In the genomic region with DNA sequence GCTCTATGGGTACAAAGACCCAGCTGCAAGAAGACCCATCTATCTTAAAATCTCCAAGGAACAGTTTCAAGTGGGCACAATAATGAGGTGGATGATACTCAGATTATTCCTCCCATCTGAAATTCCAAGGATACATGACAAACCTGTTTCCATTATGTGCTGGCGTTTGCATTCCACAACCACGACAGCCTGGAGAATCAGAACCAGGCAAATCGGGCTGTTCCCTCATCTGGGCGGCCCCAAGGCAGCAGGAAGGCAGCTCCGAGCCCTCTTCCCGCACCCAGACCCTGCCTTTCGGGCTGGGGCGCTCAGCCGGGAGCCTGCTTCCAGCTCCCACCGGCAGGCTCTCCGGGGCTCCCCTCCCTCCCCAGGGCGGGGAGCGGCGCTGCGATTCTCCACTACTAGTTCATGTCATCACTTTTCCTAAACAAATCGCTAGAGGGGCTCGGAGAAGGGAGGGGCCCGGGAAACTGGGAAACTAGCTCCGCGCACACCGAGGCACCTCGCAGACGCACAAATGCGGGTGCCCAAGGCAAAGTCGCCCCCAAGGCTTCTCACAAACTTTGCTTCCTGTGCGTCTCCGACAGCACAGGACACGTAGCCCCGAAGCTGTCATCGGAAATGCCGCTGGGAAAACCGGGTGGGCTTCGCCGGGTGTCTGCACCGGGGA, we compare ENCODE assay signal across 8 cellular contexts. TPM values are rescaled to one million over a fixed set of nuclear protein-coding genes. Genes with fewer than 3 reads are reported as not detected.
DNase-seq lines count a peak whose midpoint lies in the region; ATAC-seq and TF ChIP-seq lines count a peak whose summit lies in the region.

Gene MGLL (minus strand): TSS at position 350 of the 670 bp plus-strand sequence. CDS start 197 bp downstream, at position 153.

- peaks cover 58% of the 10 kb centered on the region for H3K27me3 ChIP-seq in neuron (ENCODE audit: insufficient read depth, low read length)

- no peak for TF ChIP-seq CTCF in activated CD8-positive, alpha-beta T cell treated with anti-CD3 and anti-CD28 coated beads for 36 hours (IDR thresholded peaks at IDR 0.05)

- DNase-seq in activated naive CD4-positive, alpha-beta T cell treated with anti-CD3 and anti-CD28 coated beads for 36 hours, result no peak
- DNase-seq in activated naive CD4-positive, alpha-beta T cell treated with Interleukin-2 at 50 U/mL for 16 hours, result no peak
- DNase-seq in HT1080 (ENCODE audit: low read depth) (no peak), glomerular endothelial cell (ENCODE audit: extremely low read depth, low read depth, low spot score) (no peak)
- DNase-seq in activated CD8-positive, alpha-beta T cell treated with anti-CD3 and anti-CD28 coated beads for 36 hours, result peak; percentile 33

- H3K27ac Mint-ChIP-seq in activated naive CD4-positive, alpha-beta T cell treated with anti-CD3 and anti-CD28 coated beads for 36 hours, result no peak within 1 kb of the TSS
- peak within 1 kb of the TSS; percentile 44 for H3K27ac Mint-ChIP-seq in activated CD8-positive, alpha-beta T cell treated with anti-CD3 and anti-CD28 coated beads for 36 hours

- peaks cover 59% of the 10 kb centered on the region for H3K27me3 Mint-ChIP-seq in activated naive CD4-positive, alpha-beta T cell treated with anti-CD3 and anti-CD28 coated beads for 36 hours (ENCODE audit: low read depth)
- H3K27me3 Mint-ChIP-seq in activated CD8-positive, alpha-beta T cell treated with anti-CD3 and anti-CD28 coated beads for 36 hours, result peaks cover 43% of the 10 kb centered on the region

- no peaks in the 10 kb centered on the region for H3K36me3 Mint-ChIP-seq in activated naive CD4-positive, alpha-beta T cell treated with anti-CD3 and anti-CD28 coated beads for 36 hours (ENCODE audit: low read depth)
- no peaks in the 10 kb centered on the region for H3K36me3 Mint-ChIP-seq in activated CD8-positive, alpha-beta T cell treated with anti-CD3 and anti-CD28 coated beads for 36 hours (ENCODE audit: low read depth)

- H2AFZ ChIP-seq in neuron (ENCODE audit: low read depth, low read length), result peak within 1 kb of the TSS; percentile 79

- H3K4me1 ChIP-seq in neuron (ENCODE audit: insufficient read depth, low read length), result peaks cover 5% of the 10 kb centered on the region

- intact Hi-C loops in activated naive CD4-positive, alpha-beta T cell treated with anti-CD3 and anti-CD28 coated beads for 36 hours (cut with micrococcal nuclease), result loop anchor here (10.0 kb wide), 1 partner anchor 248 kb away; no protein-coding TSS in a partner anchor
- intact Hi-C loops in activated CD8-positive, alpha-beta T cell treated with anti-CD3 and anti-CD28 coated beads for 36 hours (cut with micrococcal nuclease), result no loop called here

- H3K9me3 ChIP-seq in neuron (ENCODE audit: low read length), result no peaks in the 10 kb centered on the region

- peaks cover 4% of the 10 kb centered on the region for H3K4me1 Mint-ChIP-seq in activated naive CD4-positive, alpha-beta T cell treated with anti-CD3 and anti-CD28 coated beads for 36 hours (ENCODE audit: low read depth)
- peaks cover 7% of the 10 kb centered on the region for H3K4me1 Mint-ChIP-seq in activated CD8-positive, alpha-beta T cell treated with anti-CD3 and anti-CD28 coated beads for 36 hours (ENCODE audit: low read depth)

- CTCF ChIA-PET in activated naive CD4-positive, alpha-beta T cell treated with anti-CD3 and anti-CD28 coated beads for 36 hours (lab: Charles Lee), result no interaction called here
- CTCF ChIA-PET in activated CD8-positive, alpha-beta T cell treated with anti-CD3 and anti-CD28 coated beads for 36 hours (lab: Charles Lee), result interaction anchor here (0.9 kb wide), 1 partner anchor 10 kb away, joined by 3 read pairs; no protein-coding TSS in a partner anchor

- peak within 1 kb of the TSS; percentile 35 for H3K4me3 ChIP-seq in neuron (ENCODE audit: low read length)

- H3K4me3 Mint-ChIP-seq in activated naive CD4-positive, alpha-beta T cell treated with anti-CD3 and anti-CD28 coated beads for 36 hours, result peak within 1 kb of the TSS; percentile 68
- H3K4me3 Mint-ChIP-seq in activated CD8-positive, alpha-beta T cell treated with anti-CD3 and anti-CD28 coated beads for 36 hours, result peak within 1 kb of the TSS; percentile 78

- peak; percentile 58 for ATAC-seq in activated CD8-positive, alpha-beta T cell treated with anti-CD3 and anti-CD28 coated beads for 36 hours
- no peak for ATAC-seq in HG03469 (IDR thresholded peaks at IDR 0.05; ENCODE audit: unreplicated experiment)
- ATAC-seq in GM18868 (IDR thresholded peaks at IDR 0.05; ENCODE audit: unreplicated experiment), result no peak

- no peaks in the 10 kb centered on the region for H3K36me3 ChIP-seq in neuron (ENCODE audit: insufficient read depth, low read length)

- POLR2A ChIA-PET in activated CD8-positive, alpha-beta T cell treated with anti-CD3 and anti-CD28 coated beads for 36 hours (lab: Charles Lee), result interaction anchor here (1.6 kb wide), 1 partner anchor 12 kb away, joined by 4 read pairs; no protein-coding TSS in a partner anchor

- H3K9me3 Mint-ChIP-seq in activated naive CD4-positive, alpha-beta T cell treated with anti-CD3 and anti-CD28 coated beads for 36 hours, result peaks cover 2% of the 10 kb centered on the region
- peaks cover 1% of the 10 kb centered on the region for H3K9me3 Mint-ChIP-seq in activated CD8-positive, alpha-beta T cell treated with anti-CD3 and anti-CD28 coated beads for 36 hours

RNA-seq across cellular contexts. Expression of gene MGLL, which starts in this region (rescaled TPM):
- total RNA-seq in activated naive CD4-positive, alpha-beta T cell treated with anti-CD3 and anti-CD28 coated beads for 36 hours, result under 1 TPM; 0.14 to 0.25 TPM
- total RNA-seq in HT1080 (2014; rRNA removed; shearing (Covaris generic)), result 8.7 and 10.5 TPM in 2 replicates
- polyA plus RNA-seq in HT1080 (2015; cell fraction: cytosol; rRNA removed), result 8.0 and 8.1 TPM in 2 replicates
- polyA plus RNA-seq in HT1080 (2015; cell fraction: nucleus; rRNA removed), result 4.9 and 9.9 TPM in 2 replicates
- total RNA-seq in activated CD8-positive, alpha-beta T cell treated with anti-CD3 and anti-CD28 coated beads for 36 hours, result 1 to 10 TPM; 1.1 to 3.1 TPM
- total RNA-seq in glomerular endothelial cell, result 59.4 and 85.0 TPM in 2 replicates
